ENCODE assay signal across 28 cellular contexts in genomic region chr13:110850840-110851239, GRCh38.
"Had no signal": no experiment of that assay in that cellular context is flagged by ENCODE, and none has a peak within 500 bp of the region (broad histone marks: within the 10 kb centered on the region; RNA-seq: fewer than 3 reads in every experiment).

No MANE protein-coding gene starts in this region.

- DNase-seq: activated CD4-positive, alpha-beta T cell treated with anti-CD3 and anti-CD28 coated beads for 48 hours; activated CD4-positive, alpha-beta T cell treated with anti-CD3 and anti-CD28 coated beads, Interleukin-2, amount 50 U/mL, for 48 hours; activated CD8-positive, alpha-beta memory T cell treated with anti-CD3 and anti-CD28 coated beads for 24 hours; activated effector memory CD4-positive, alpha-beta T cell treated with anti-CD3 and anti-CD28 coated beads, Interleukin-2, amount 50 U/mL, for 16 hours; activated naive CD4-positive, alpha-beta T cell treated with anti-CD3 and anti-CD28 coated beads for 36 hours; activated naive CD8-positive, alpha-beta T cell treated with anti-CD3 and anti-CD28 coated beads, Interleukin-2, amount 10 ng/mL, durations not matched to agents 7 days and 5 days; cerebellar nuclear complex; dorsolateral prefrontal cortex; effector memory CD8-positive, alpha-beta T cell; left colon; mammary epithelial cell; naive B cell; nucleus accumbens; psoas muscle; sigmoid colon; small intestine; stimulated activated CD4-positive, alpha-beta T cell treated with anti-CD3 and anti-CD28 coated beads, Interleukin-4, amount 100 ng/mL, for 24 hours; T1000; WERI-Rb-1 had no signal

- H3K27me3 ChIP-seq: ascending aorta, cardiac muscle cell, dorsolateral prefrontal cortex, hepatocyte, sigmoid colon had no signal

- H3K9me3 ChIP-seq: ascending aorta, gastroesophageal sphincter, psoas muscle, sigmoid colon, thoracic aorta had no signal

- H3K4me3 ChIP-seq: ascending aorta, cardiac muscle cell, coronary artery, dorsolateral prefrontal cortex, gastroesophageal sphincter, hepatocyte, psoas muscle, sigmoid colon, thoracic aorta had no signal

- H3K4me1 ChIP-seq: ascending aorta, parathyroid adenoma, psoas muscle, sigmoid colon had no signal

- H2AFZ ChIP-seq: hepatocyte, parathyroid adenoma had no signal

- H3K36me3 ChIP-seq: ascending aorta, cardiac muscle cell, gastroesophageal sphincter, sigmoid colon, thoracic aorta, WERI-Rb-1 had no signal

- H3K27ac ChIP-seq: ascending aorta, cardiac muscle cell, coronary artery, dorsolateral prefrontal cortex, gastroesophageal sphincter, hepatocyte, parathyroid adenoma, psoas muscle, sigmoid colon, thoracic aorta, WERI-Rb-1 had no signal

- ATAC-seq: activated CD4-positive, CD25-positive, alpha-beta regulatory T cell treated with anti-CD3 and anti-CD28 coated beads, Interleukin-2, amount 50 U/mL, for 24 hours; effector memory CD8-positive, alpha-beta T cell; gastroesophageal sphincter; left colon; psoas muscle; stimulated activated effector memory CD8-positive, alpha-beta T cell treated with anti-CD3 and anti-CD28 coated beads, Interleukin-12 subunit alpha, Interleukin-12 subunit beta, amount 100 ng/mL, for 72 hours had no signal

- H3K4me2 ChIP-seq: hepatocyte had no signal

- H3K9ac ChIP-seq: parathyroid adenoma had no signal
